1 cellular context compared by ENCODE assay signal in genomic region chrX:129403974-129404669, GRCh38.
TF ChIP-seq lines count a peak whose summit lies in the region.

No MANE protein-coding gene starts in this region.

TF ChIP-seq in HEK293, 187 proteins besides CTCF, POLR2A, EP300 and RAD21 (continued from another document):
- TF ChIP-seq ATF2 (tag by site-specific recombination; IDR thresholded peaks at IDR 0.05; ENCODE audit: low read depth) (no peak; the same call in 1 of the 2 replicates), ZNF132 (tag by site-specific recombination; IDR thresholded peaks at IDR 0.05; ENCODE audit: borderline replicate concordance) (no peak), ZNF677 (tag by site-specific recombination; IDR thresholded peaks at IDR 0.05) (no peak), KLF17 (tag by site-specific recombination; IDR thresholded peaks at IDR 0.05) (no peak), ZFP41 (tag by site-specific recombination; IDR thresholded peaks at IDR 0.05; ENCODE audit: borderline replicate concordance) (no peak), ZXDB (tag by site-specific recombination; IDR thresholded peaks at IDR 0.05) (0 out of 2 replicates have a peak, but pooled peaks have one; percentile 80), ZNF416 (tag by site-specific recombination; IDR thresholded peaks at IDR 0.05) (no peak), ZBTB1 (tag by site-specific recombination; IDR thresholded peaks at IDR 0.05) (no peak), PRDM4 (tag by site-specific recombination; IDR thresholded peaks at IDR 0.05) (peak; percentile 50; the same call in 1 of the 2 replicates), ZBTB44 (tag by site-specific recombination; IDR thresholded peaks at IDR 0.05) (peak; percentile 63; the same call in 1 of the 2 replicates), FEZF1 (tag by site-specific recombination; IDR thresholded peaks at IDR 0.05) (peak; percentile 98; the same call in 1 of the 2 replicates), ZSCAN4 (tag by site-specific recombination; IDR thresholded peaks at IDR 0.05) (no peak), ZNF530 (tag by site-specific recombination; IDR thresholded peaks at IDR 0.05; ENCODE audit: low read depth) (no peak), SETDB1 (IDR thresholded peaks at IDR 0.05; ENCODE audit: insufficient read length, low read length) (no peak), ZNF114 (tag by site-specific recombination; IDR thresholded peaks at IDR 0.05) (no peak), ZNF10 (tag by site-specific recombination; IDR thresholded peaks at IDR 0.05) (no peak), ZBTB7A (tag by site-specific recombination; IDR thresholded peaks at IDR 0.05; ENCODE audit: low read depth) (no peak), ZNF658 (tag by site-specific recombination; IDR thresholded peaks at IDR 0.05) (no peak), ZNF184 (tag by site-specific recombination; IDR thresholded peaks at IDR 0.05) (no peak), ZBTB17 (tag by site-specific recombination; IDR thresholded peaks at IDR 0.05) (peak; percentile 48; the same call in 1 of the 2 replicates), ZNF449 (tag by site-specific recombination; IDR thresholded peaks at IDR 0.05) (no peak), ZIC2 (tag by site-specific recombination; IDR thresholded peaks at IDR 0.05) (peak; percentile 40), BCL6B (tag by site-specific recombination; IDR thresholded peaks at IDR 0.05) (no peak), ZNF302 (tag by site-specific recombination; IDR thresholded peaks at IDR 0.05; ENCODE audit: low read depth) (no peak), ZNF433 (tag by site-specific recombination; IDR thresholded peaks at IDR 0.05; ENCODE audit: low read depth) (no peak), ZSCAN23 (tag by site-specific recombination; IDR thresholded peaks at IDR 0.05) (no peak), IKZF3 (tag by site-specific recombination; IDR thresholded peaks at IDR 0.05) (peak; percentile 19; the same call in 1 of the 2 replicates), KLF8 (tag by site-specific recombination; IDR thresholded peaks at IDR 0.05) (0 out of 2 replicates have a peak, but pooled peaks have one; percentile 38), ZNF140 (tag by site-specific recombination; IDR thresholded peaks at IDR 0.05) (no peak), GLI2 (tag by site-specific recombination; IDR thresholded peaks at IDR 0.05; ENCODE audit: borderline replicate concordance, low read depth) (peak; percentile 32; the same call in 1 of the 2 replicates), ZNF596 (tag by site-specific recombination; IDR thresholded peaks at IDR 0.05) (no peak), ZNF37A (tag by site-specific recombination; IDR thresholded peaks at IDR 0.05) (no peak), HOXD13 (CRISPR knock-in tag; IDR thresholded peaks at IDR 0.05; ENCODE audit: borderline replicate concordance) (0 out of 2 replicates have a peak, but pooled peaks have one; percentile 22), TRIM28 (IDR thresholded peaks at IDR 0.05; ENCODE audit: borderline replicate concordance, low read length) (peak; percentile 67; the same call in 1 of the 2 replicates), ZNF558 (tag by site-specific recombination; IDR thresholded peaks at IDR 0.05) (no peak), ZNF514 (tag by site-specific recombination; IDR thresholded peaks at IDR 0.05) (no peak), KLF7 (tag by site-specific recombination; IDR thresholded peaks at IDR 0.05; ENCODE audit: borderline replicate concordance) (no peak), MZF1 (tag by site-specific recombination; IDR thresholded peaks at IDR 0.05; ENCODE audit: borderline replicate concordance) (no peak), ZSCAN5A (tag by site-specific recombination; IDR thresholded peaks at IDR 0.05) (no peak), ZNF513 (tag by site-specific recombination; IDR thresholded peaks at IDR 0.05) (no peak), ZNF791 (tag by site-specific recombination; IDR thresholded peaks at IDR 0.05) (no peak), ZNF18 (tag by site-specific recombination; IDR thresholded peaks at IDR 0.05) (peak; percentile 99), ZFP3 (tag by site-specific recombination; IDR thresholded peaks at IDR 0.05; ENCODE audit: low read depth) (no peak; the same call in 1 of the 2 replicates), ZSCAN30 (tag by site-specific recombination; IDR thresholded peaks at IDR 0.05) (peak; percentile 14; the same call in 1 of the 2 replicates), ZNF792 (tag by site-specific recombination; IDR thresholded peaks at IDR 0.05) (no peak), ZNF580 (tag by site-specific recombination; IDR thresholded peaks at IDR 0.05) (peak; percentile 59), ZNF155 (tag by site-specific recombination; IDR thresholded peaks at IDR 0.05) (no peak), ZNF146 (tag by site-specific recombination; IDR thresholded peaks at IDR 0.05) (0 out of 2 replicates have a peak, but pooled peaks have one; percentile 2)
TF ChIP-seq in HEK293: peak in this region for 18.
